In the genomic region with DNA sequence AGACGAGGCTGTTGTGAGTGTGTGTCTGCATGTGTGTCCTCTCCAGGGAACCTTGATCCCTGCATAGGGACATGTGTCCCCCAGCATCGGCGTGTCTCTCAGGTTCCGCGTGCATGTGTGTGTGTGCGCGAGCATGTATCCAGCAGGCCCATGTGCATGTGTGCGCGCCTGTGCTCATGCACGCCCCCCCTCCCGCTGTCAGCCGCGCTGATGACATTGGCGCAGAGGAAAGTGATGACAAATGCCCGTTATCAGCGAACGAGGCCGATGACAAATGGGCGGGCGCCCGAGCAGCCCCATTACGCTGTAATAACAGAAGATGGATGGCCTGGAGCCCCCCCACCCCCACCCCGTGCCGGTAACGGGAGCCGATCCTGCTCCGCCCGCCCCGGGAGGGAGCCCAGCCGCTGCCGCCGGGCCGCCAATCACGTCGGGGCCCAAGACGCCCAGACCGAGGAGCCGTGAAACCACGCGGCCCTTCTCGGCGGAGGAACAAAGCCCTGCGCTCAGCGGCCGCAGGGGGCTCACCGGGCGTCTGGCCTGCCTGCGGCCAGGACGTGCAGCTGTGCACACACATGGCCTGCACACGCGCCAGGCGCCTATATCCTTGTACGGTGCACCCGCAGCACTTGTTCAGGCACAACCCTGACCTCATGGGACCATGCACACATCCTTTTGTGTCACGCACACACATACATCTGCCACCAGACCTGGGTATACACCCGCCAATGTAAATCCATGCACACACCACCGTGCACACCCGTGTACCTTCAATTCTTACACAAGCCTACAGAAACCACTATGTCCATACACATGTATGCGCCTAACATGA, we compare ENCODE assay signal across 1 cellular context.
TF ChIP-seq lines count a peak whose summit lies in the region.

No MANE protein-coding gene starts in this region.

TF ChIP-seq in HepG2, 621 proteins besides CTCF, POLR2A, EP300 and RAD21 (continued from another document):
- TF ChIP-seq, protein P1, sequence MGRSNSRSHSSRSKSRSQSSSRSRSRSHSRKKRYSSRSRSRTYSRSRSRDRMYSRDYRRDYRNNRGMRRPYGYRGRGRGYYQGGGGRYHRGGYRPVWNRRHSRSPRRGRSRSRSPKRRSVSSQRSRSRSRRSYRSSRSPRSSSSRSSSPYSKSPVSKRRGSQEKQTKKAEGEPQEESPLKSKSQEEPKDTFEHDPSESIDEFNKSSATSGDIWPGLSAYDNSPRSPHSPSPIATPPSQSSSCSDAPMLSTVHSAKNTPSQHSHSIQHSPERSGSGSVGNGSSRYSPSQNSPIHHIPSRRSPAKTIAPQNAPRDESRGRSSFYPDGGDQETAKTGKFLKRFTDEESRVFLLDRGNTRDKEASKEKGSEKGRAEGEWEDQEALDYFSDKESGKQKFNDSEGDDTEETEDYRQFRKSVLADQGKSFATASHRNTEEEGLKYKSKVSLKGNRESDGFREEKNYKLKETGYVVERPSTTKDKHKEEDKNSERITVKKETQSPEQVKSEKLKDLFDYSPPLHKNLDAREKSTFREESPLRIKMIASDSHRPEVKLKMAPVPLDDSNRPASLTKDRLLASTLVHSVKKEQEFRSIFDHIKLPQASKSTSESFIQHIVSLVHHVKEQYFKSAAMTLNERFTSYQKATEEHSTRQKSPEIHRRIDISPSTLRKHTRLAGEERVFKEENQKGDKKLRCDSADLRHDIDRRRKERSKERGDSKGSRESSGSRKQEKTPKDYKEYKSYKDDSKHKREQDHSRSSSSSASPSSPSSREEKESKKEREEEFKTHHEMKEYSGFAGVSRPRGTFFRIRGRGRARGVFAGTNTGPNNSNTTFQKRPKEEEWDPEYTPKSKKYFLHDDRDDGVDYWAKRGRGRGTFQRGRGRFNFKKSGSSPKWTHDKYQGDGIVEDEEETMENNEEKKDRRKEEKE (IDR thresholded peaks at IDR 0.05): no peak
- TF ChIP-seq, protein P2, sequence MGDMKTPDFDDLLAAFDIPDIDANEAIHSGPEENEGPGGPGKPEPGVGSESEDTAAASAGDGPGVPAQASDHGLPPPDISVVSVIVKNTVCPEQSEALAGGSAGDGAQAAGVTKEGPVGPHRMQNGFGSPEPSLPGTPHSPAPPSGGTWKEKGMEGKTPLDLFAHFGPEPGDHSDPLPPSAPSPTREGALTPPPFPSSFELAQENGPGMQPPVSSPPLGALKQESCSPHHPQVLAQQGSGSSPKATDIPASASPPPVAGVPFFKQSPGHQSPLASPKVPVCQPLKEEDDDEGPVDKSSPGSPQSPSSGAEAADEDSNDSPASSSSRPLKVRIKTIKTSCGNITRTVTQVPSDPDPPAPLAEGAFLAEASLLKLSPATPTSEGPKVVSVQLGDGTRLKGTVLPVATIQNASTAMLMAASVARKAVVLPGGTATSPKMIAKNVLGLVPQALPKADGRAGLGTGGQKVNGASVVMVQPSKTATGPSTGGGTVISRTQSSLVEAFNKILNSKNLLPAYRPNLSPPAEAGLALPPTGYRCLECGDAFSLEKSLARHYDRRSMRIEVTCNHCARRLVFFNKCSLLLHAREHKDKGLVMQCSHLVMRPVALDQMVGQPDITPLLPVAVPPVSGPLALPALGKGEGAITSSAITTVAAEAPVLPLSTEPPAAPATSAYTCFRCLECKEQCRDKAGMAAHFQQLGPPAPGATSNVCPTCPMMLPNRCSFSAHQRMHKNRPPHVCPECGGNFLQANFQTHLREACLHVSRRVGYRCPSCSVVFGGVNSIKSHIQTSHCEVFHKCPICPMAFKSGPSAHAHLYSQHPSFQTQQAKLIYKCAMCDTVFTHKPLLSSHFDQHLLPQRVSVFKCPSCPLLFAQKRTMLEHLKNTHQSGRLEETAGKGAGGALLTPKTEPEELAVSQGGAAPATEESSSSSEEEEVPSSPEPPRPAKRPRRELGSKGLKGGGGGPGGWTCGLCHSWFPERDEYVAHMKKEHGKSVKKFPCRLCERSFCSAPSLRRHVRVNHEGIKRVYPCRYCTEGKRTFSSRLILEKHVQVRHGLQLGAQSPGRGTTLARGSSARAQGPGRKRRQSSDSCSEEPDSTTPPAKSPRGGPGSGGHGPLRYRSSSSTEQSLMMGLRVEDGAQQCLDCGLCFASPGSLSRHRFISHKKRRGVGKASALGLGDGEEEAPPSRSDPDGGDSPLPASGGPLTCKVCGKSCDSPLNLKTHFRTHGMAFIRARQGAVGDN (CRISPR knock-in tag; IDR thresholded peaks at IDR 0.05): peak; percentile 86
- TF ChIP-seq HDAC2 (CRISPR knock-in tag; IDR thresholded peaks at IDR 0.05): no peak
- TF ChIP-seq, protein P3, sequence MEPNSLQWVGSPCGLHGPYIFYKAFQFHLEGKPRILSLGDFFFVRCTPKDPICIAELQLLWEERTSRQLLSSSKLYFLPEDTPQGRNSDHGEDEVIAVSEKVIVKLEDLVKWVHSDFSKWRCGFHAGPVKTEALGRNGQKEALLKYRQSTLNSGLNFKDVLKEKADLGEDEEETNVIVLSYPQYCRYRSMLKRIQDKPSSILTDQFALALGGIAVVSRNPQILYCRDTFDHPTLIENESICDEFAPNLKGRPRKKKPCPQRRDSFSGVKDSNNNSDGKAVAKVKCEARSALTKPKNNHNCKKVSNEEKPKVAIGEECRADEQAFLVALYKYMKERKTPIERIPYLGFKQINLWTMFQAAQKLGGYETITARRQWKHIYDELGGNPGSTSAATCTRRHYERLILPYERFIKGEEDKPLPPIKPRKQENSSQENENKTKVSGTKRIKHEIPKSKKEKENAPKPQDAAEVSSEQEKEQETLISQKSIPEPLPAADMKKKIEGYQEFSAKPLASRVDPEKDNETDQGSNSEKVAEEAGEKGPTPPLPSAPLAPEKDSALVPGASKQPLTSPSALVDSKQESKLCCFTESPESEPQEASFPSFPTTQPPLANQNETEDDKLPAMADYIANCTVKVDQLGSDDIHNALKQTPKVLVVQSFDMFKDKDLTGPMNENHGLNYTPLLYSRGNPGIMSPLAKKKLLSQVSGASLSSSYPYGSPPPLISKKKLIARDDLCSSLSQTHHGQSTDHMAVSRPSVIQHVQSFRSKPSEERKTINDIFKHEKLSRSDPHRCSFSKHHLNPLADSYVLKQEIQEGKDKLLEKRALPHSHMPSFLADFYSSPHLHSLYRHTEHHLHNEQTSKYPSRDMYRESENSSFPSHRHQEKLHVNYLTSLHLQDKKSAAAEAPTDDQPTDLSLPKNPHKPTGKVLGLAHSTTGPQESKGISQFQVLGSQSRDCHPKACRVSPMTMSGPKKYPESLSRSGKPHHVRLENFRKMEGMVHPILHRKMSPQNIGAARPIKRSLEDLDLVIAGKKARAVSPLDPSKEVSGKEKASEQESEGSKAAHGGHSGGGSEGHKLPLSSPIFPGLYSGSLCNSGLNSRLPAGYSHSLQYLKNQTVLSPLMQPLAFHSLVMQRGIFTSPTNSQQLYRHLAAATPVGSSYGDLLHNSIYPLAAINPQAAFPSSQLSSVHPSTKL (CRISPR knock-in tag; IDR thresholded peaks at IDR 0.05): 0 out of 2 replicates have a peak, but pooled peaks have one; percentile 2
- 0 out of 2 replicates have a peak, but pooled peaks have one; percentile 20 for TF ChIP-seq YEATS4 (CRISPR knock-in tag; IDR thresholded peaks at IDR 0.05; ENCODE audit: borderline replicate concordance)
- TF ChIP-seq ZSCAN21 (CRISPR knock-in tag; IDR thresholded peaks at IDR 0.05; ENCODE audit: borderline replicate concordance): peak; percentile 31; the same call in 1 of the 2 replicates
- TF ChIP-seq ZNF674 (CRISPR knock-in tag; IDR thresholded peaks at IDR 0.05; ENCODE audit: low read depth): no peak
- peak; percentile 34; the same call in 1 of the 2 replicates for TF ChIP-seq ZFX (CRISPR knock-in tag; IDR thresholded peaks at IDR 0.05; ENCODE audit: low read depth)
- peak; percentile 42; the same call in 1 of the 2 replicates for TF ChIP-seq SP4 (CRISPR knock-in tag; IDR thresholded peaks at IDR 0.05)
- TF ChIP-seq SAP130 (CRISPR knock-in tag; IDR thresholded peaks at IDR 0.05; ENCODE audit: low read depth): peak; percentile 35; the same call in 1 of the 2 replicates
- TF ChIP-seq, protein P4, sequence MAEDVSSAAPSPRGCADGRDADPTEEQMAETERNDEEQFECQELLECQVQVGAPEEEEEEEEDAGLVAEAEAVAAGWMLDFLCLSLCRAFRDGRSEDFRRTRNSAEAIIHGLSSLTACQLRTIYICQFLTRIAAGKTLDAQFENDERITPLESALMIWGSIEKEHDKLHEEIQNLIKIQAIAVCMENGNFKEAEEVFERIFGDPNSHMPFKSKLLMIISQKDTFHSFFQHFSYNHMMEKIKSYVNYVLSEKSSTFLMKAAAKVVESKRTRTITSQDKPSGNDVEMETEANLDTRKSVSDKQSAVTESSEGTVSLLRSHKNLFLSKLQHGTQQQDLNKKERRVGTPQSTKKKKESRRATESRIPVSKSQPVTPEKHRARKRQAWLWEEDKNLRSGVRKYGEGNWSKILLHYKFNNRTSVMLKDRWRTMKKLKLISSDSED (CRISPR knock-in tag; IDR thresholded peaks at IDR 0.05): 0 out of 2 replicates have a peak, but pooled peaks have one; percentile 37
- TF ChIP-seq, protein P5, sequence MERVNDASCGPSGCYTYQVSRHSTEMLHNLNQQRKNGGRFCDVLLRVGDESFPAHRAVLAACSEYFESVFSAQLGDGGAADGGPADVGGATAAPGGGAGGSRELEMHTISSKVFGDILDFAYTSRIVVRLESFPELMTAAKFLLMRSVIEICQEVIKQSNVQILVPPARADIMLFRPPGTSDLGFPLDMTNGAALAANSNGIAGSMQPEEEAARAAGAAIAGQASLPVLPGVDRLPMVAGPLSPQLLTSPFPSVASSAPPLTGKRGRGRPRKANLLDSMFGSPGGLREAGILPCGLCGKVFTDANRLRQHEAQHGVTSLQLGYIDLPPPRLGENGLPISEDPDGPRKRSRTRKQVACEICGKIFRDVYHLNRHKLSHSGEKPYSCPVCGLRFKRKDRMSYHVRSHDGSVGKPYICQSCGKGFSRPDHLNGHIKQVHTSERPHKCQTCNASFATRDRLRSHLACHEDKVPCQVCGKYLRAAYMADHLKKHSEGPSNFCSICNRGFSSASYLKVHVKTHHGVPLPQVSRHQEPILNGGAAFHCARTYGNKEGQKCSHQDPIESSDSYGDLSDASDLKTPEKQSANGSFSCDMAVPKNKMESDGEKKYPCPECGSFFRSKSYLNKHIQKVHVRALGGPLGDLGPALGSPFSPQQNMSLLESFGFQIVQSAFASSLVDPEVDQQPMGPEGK (CRISPR knock-in tag; IDR thresholded peaks at IDR 0.05): 0 out of 2 replicates have a peak, but pooled peaks have one; percentile 42
- TF ChIP-seq ZNF225 (CRISPR knock-in tag; IDR thresholded peaks at IDR 0.05): 0 out of 2 replicates have a peak, but pooled peaks have one; percentile 15
- TF ChIP-seq ZNF350 (CRISPR knock-in tag; IDR thresholded peaks at IDR 0.05; ENCODE audit: borderline replicate concordance, low read depth): 0 out of 2 replicates have a peak, but pooled peaks have one; percentile 16
- TF ChIP-seq, protein P6, sequence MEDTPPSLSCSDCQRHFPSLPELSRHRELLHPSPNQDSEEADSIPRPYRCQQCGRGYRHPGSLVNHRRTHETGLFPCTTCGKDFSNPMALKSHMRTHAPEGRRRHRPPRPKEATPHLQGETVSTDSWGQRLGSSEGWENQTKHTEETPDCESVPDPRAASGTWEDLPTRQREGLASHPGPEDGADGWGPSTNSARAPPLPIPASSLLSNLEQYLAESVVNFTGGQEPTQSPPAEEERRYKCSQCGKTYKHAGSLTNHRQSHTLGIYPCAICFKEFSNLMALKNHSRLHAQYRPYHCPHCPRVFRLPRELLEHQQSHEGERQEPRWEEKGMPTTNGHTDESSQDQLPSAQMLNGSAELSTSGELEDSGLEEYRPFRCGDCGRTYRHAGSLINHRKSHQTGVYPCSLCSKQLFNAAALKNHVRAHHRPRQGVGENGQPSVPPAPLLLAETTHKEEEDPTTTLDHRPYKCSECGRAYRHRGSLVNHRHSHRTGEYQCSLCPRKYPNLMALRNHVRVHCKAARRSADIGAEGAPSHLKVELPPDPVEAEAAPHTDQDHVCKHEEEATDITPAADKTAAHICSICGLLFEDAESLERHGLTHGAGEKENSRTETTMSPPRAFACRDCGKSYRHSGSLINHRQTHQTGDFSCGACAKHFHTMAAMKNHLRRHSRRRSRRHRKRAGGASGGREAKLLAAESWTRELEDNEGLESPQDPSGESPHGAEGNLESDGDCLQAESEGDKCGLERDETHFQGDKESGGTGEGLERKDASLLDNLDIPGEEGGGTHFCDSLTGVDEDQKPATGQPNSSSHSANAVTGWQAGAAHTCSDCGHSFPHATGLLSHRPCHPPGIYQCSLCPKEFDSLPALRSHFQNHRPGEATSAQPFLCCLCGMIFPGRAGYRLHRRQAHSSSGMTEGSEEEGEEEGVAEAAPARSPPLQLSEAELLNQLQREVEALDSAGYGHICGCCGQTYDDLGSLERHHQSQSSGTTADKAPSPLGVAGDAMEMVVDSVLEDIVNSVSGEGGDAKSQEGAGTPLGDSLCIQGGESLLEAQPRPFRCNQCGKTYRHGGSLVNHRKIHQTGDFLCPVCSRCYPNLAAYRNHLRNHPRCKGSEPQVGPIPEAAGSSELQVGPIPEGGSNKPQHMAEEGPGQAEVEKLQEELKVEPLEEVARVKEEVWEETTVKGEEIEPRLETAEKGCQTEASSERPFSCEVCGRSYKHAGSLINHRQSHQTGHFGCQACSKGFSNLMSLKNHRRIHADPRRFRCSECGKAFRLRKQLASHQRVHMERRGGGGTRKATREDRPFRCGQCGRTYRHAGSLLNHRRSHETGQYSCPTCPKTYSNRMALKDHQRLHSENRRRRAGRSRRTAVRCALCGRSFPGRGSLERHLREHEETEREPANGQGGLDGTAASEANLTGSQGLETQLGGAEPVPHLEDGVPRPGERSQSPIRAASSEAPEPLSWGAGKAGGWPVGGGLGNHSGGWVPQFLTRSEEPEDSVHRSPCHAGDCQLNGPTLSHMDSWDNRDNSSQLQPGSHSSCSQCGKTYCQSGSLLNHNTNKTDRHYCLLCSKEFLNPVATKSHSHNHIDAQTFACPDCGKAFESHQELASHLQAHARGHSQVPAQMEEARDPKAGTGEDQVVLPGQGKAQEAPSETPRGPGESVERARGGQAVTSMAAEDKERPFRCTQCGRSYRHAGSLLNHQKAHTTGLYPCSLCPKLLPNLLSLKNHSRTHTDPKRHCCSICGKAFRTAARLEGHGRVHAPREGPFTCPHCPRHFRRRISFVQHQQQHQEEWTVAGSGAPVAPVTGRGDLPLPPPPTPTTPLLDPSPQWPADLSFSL (CRISPR knock-in tag; IDR thresholded peaks at IDR 0.05): peak; percentile 63; the same call in 1 of the 2 replicates
